Comparison of ENCODE assay signal across 1 cellular context in the genomic region with DNA sequence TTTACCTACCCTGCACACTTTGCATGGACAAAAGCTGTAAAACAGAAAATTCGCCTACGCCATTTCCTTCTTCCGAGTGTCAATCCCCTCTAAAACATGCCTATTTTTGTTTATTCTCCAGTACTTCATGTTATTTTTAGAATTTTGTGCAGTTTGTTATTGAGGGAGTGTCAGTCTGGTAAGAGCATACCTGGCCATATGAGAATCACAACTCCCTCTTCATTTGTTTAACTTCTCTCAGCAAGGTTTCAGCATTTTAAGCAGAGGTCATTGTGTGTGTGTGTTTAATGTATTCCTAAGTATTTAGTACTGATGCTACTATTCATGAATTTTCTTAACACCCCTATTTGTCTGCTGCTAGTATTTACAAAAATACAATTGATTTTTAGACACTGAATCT.
TF ChIP-seq lines count a peak whose summit lies in the region.

No MANE protein-coding gene starts in this region.

TF ChIP-seq in WTC11, 78 proteins besides CTCF, POLR2A, EP300 and RAD21 (continued from another document):
- TF ChIP-seq, protein P1, sequence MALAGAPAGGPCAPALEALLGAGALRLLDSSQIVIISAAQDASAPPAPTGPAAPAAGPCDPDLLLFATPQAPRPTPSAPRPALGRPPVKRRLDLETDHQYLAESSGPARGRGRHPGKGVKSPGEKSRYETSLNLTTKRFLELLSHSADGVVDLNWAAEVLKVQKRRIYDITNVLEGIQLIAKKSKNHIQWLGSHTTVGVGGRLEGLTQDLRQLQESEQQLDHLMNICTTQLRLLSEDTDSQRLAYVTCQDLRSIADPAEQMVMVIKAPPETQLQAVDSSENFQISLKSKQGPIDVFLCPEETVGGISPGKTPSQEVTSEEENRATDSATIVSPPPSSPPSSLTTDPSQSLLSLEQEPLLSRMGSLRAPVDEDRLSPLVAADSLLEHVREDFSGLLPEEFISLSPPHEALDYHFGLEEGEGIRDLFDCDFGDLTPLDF (CRISPR knock-in tag; IDR thresholded peaks at IDR 0.05): no peak
- TF ChIP-seq, protein P2, sequence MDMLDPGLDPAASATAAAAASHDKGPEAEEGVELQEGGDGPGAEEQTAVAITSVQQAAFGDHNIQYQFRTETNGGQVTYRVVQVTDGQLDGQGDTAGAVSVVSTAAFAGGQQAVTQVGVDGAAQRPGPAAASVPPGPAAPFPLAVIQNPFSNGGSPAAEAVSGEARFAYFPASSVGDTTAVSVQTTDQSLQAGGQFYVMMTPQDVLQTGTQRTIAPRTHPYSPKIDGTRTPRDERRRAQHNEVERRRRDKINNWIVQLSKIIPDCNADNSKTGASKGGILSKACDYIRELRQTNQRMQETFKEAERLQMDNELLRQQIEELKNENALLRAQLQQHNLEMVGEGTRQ (CRISPR knock-in tag; IDR thresholded peaks at IDR 0.05): no peak
- TF ChIP-seq, protein P3, sequence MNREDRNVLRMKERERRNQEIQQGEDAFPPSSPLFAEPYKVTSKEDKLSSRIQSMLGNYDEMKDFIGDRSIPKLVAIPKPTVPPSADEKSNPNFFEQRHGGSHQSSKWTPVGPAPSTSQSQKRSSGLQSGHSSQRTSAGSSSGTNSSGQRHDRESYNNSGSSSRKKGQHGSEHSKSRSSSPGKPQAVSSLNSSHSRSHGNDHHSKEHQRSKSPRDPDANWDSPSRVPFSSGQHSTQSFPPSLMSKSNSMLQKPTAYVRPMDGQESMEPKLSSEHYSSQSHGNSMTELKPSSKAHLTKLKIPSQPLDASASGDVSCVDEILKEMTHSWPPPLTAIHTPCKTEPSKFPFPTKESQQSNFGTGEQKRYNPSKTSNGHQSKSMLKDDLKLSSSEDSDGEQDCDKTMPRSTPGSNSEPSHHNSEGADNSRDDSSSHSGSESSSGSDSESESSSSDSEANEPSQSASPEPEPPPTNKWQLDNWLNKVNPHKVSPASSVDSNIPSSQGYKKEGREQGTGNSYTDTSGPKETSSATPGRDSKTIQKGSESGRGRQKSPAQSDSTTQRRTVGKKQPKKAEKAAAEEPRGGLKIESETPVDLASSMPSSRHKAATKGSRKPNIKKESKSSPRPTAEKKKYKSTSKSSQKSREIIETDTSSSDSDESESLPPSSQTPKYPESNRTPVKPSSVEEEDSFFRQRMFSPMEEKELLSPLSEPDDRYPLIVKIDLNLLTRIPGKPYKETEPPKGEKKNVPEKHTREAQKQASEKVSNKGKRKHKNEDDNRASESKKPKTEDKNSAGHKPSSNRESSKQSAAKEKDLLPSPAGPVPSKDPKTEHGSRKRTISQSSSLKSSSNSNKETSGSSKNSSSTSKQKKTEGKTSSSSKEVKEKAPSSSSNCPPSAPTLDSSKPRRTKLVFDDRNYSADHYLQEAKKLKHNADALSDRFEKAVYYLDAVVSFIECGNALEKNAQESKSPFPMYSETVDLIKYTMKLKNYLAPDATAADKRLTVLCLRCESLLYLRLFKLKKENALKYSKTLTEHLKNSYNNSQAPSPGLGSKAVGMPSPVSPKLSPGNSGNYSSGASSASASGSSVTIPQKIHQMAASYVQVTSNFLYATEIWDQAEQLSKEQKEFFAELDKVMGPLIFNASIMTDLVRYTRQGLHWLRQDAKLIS (CRISPR knock-in tag; IDR thresholded peaks at IDR 0.05; ENCODE audit: borderline replicate concordance): no peak
- no peak for TF ChIP-seq ZNF423 (CRISPR knock-in tag; IDR thresholded peaks at IDR 0.05)
- TF ChIP-seq, protein P4, sequence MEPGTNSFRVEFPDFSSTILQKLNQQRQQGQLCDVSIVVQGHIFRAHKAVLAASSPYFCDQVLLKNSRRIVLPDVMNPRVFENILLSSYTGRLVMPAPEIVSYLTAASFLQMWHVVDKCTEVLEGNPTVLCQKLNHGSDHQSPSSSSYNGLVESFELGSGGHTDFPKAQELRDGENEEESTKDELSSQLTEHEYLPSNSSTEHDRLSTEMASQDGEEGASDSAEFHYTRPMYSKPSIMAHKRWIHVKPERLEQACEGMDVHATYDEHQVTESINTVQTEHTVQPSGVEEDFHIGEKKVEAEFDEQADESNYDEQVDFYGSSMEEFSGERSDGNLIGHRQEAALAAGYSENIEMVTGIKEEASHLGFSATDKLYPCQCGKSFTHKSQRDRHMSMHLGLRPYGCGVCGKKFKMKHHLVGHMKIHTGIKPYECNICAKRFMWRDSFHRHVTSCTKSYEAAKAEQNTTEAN (CRISPR knock-in tag; IDR thresholded peaks at IDR 0.05): no peak
- TF ChIP-seq, protein P5, sequence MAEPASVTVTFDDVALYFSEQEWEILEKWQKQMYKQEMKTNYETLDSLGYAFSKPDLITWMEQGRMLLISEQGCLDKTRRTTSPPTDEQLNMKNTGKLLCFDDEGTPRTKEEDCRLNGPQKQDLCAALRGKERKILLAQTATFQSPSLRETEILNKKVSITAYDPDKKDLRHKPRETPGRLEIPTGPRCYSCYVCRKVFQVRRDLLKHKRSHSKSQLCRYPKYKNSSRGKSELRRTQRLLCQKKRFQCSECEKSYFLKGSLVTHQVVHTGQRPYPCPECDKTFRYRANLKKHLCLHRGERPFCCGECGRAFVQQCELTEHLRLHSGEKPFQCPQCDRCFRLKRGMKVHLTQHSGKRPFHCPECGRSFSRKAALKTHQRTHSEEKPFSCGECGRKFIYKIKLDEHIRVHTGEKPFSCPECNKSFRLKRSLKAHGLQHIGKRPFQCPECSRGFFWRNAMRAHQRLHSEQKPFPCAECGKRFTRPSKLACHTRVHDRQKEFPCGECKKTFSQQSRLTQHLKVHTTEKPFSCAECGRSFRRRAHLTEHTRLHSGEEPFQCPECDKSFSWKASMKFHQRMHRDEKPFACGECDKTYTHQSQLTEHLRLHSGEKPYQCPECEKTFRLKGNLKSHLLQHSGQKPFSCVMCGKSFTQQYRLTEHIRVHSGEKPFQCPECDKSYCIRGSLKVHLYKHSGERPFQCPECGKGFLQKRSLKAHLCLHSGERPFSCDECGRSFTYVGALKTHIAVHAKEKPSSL (CRISPR knock-in tag; conservative IDR thresholded peaks at IDR 0.05): no peak
- TF ChIP-seq, protein P6, sequence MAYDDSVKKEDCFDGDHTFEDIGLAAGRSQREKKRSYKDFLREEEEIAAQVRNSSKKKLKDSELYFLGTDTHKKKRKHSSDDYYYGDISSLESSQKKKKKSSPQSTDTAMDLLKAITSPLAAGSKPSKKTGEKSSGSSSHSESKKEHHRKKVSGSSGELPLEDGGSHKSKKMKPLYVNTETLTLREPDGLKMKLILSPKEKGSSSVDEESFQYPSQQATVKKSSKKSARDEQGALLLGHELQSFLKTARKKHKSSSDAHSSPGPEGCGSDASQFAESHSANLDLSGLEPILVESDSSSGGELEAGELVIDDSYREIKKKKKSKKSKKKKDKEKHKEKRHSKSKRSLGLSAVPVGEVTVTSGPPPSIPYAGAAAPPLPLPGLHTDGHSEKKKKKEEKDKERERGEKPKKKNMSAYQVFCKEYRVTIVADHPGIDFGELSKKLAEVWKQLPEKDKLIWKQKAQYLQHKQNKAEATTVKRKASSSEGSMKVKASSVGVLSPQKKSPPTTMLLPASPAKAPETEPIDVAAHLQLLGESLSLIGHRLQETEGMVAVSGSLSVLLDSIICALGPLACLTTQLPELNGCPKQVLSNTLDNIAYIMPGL (CRISPR knock-in tag; IDR thresholded peaks at IDR 0.05): no peak
- no peak for TF ChIP-seq GRHL2 (CRISPR knock-in tag; IDR thresholded peaks at IDR 0.05; ENCODE audit: insufficient replicate concordance, severe bottlenecking)
- TF ChIP-seq, protein P7, sequence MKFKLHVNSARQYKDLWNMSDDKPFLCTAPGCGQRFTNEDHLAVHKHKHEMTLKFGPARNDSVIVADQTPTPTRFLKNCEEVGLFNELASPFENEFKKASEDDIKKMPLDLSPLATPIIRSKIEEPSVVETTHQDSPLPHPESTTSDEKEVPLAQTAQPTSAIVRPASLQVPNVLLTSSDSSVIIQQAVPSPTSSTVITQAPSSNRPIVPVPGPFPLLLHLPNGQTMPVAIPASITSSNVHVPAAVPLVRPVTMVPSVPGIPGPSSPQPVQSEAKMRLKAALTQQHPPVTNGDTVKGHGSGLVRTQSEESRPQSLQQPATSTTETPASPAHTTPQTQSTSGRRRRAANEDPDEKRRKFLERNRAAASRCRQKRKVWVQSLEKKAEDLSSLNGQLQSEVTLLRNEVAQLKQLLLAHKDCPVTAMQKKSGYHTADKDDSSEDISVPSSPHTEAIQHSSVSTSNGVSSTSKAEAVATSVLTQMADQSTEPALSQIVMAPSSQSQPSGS (CRISPR knock-in tag; IDR thresholded peaks at IDR 0.05; ENCODE audit: borderline replicate concordance, low read depth): no peak
